ENCODE assay signal across 22 cellular contexts in genomic region chr21:46171996-46172862, GRCh38. TPM values are rescaled to one million over a fixed set of nuclear protein-coding genes. Genes with fewer than 3 reads are reported as not detected.
DNase-seq lines count a peak whose midpoint lies in the region; ATAC-seq, FAIRE-seq and TF ChIP-seq lines count a peak whose summit lies in the region.
"Had no signal": no experiment of that assay in that cellular context is flagged by ENCODE, and none has a peak within 500 bp of the region (broad histone marks: within the 10 kb centered on the region; RNA-seq: fewer than 3 reads in every experiment).

No MANE protein-coding gene starts in this region.

- in situ Hi-C loops in gastrocnemius medialis (cut with MboI; ENCODE audit: low sequenced_read_pairs in 4 of 4) = no loop called here

- H3K9me2 ChIP-seq in Karpas-422 (replicated peaks; ENCODE audit: insufficient read depth, low read length) = no peaks in the 10 kb centered on the region

- FAIRE-seq in kidney (lab: Jason Lieb, UNC) = no peak

- peaks cover 26 to 33% of the 10 kb centered on the region in 2 donors for H3K9me3 Mint-ChIP-seq in stimulated activated naive B cell treated with anti-CD40 and anti-IgM and Interleukin-4, amounts not matched to agents 10 μg/mL and 1 μg/mL and 100 μg/mL, for 72 hours
- H3K9me3 Mint-ChIP-seq in stimulated activated effector memory CD8-positive, alpha-beta T cell treated with anti-CD3 and anti-CD28 coated beads, Interleukin-12 subunit alpha, Interleukin-12 subunit beta, amount 100 ng/mL, for 72 hours = no peaks in the 10 kb centered on the region

- no peak for TF ChIP-seq POLR2A in gastrocnemius medialis (IDR thresholded peaks at IDR 0.05)

- DNase-seq in Karpas-422 (peak; percentile 85), caudate nucleus (lab: John Stamatoyannopoulos, UW) (peak in 5 of 61 donors; percentile 32 to 63 (median 42)), kidney (peak; percentile 39), gastrocnemius medialis (no peak), NCI-H1417 (lab: John Stamatoyannopoulos, UW) (no peak)
- DNase-seq in stimulated activated naive B cell treated with anti-CD40 and anti-IgM and Interleukin-4, amounts not matched to agents 10 μg/mL and 1 μg/mL and 100 μg/mL, for 72 hours = no peak
- no peak for DNase-seq in stimulated activated effector memory CD8-positive, alpha-beta T cell treated with anti-CD3 and anti-CD28 coated beads, Interleukin-12 subunit alpha, Interleukin-12 subunit beta, amount 100 ng/mL, for 72 hours (ENCODE audit: low spot score in 2 of 2)
- DNase-seq: activated CD4-positive, alpha-beta T cell treated with anti-CD3 and anti-CD28 coated beads, Interleukin-2, amount 10 ng/mL, durations not matched to agents 24 days and 14 days; activated naive CD4-positive, alpha-beta T cell treated with anti-CD3 and anti-CD28 coated beads for 36 hours; activated T-cell treated with anti-CD3 and anti-CD28 coated beads, Interleukin-2, amount 50 U/mL, for 4 hours; COR-L47; hypothalamus; KG1; midbrain; MV-4-11; NCI-H2029 treated with DMSO at 0.1 percent for 48 hours; NCI-H524; nephron progenitor cell; stimulated activated CD4-positive, alpha-beta T cell treated with anti-CD3 and anti-CD28 coated beads, Interleukin-12 subunit alpha, Interleukin-12 subunit beta, amount 100 ng/mL, for 4 hours; SW 1271 had no signal

- H3K27ac ChIP-seq in Karpas-422 (ENCODE audit: low read length) (no peak overlapping the region), caudate nucleus (ENCODE audit: low read depth, low read length) (peak overlapping the region; percentile 69), kidney (ENCODE audit: low read depth in 2 of 2, low read length in 2 of 2) (no peak overlapping the region), gastrocnemius medialis (no peak overlapping the region)
- H3K27ac ChIP-seq: GM23248, tibial nerve had no signal

- peak overlapping the region; percentile 21 for H3K4me2 ChIP-seq in Karpas-422 (ENCODE audit: low read depth, low read length, poor library complexity, severe bottlenecking)

- H3K79me2 ChIP-seq in Karpas-422 (ENCODE audit: low read length) = no peaks in the 10 kb centered on the region

- intact Hi-C loops in kidney (cut with DNase I) (no loop called here), gastrocnemius medialis (cut with DNase I; ENCODE audit: low total_unique reads) (no loop called here)

- H4K20me1 ChIP-seq in Karpas-422 (ENCODE audit: insufficient read depth, low read depth, low read length) = 0 out of 2 replicates have a peak, but pooled peaks cover 4% of the 10 kb centered on the region

- H2AFZ ChIP-seq in Karpas-422 (ENCODE audit: low read length) = no peak overlapping the region
- H2AFZ ChIP-seq: GM23248 had no signal

- H3K27ac Mint-ChIP-seq in stimulated activated naive B cell treated with anti-CD40 and anti-IgM and Interleukin-4, amounts not matched to agents 10 μg/mL and 1 μg/mL and 100 μg/mL, for 72 hours = peak overlapping the region; percentile 31
- H3K27ac Mint-ChIP-seq in stimulated activated effector memory CD8-positive, alpha-beta T cell treated with anti-CD3 and anti-CD28 coated beads, Interleukin-12 subunit alpha, Interleukin-12 subunit beta, amount 100 ng/mL, for 72 hours = no peak overlapping the region
- H3K27ac Mint-ChIP-seq: activated CD4-positive, alpha-beta T cell treated with anti-CD3 and anti-CD28 coated beads, Interleukin-2, amount 10 ng/mL, durations not matched to agents 24 days and 14 days; activated naive CD4-positive, alpha-beta T cell treated with anti-CD3 and anti-CD28 coated beads for 36 hours; nephron progenitor cell had no signal

- ATAC-seq in stimulated activated naive B cell treated with anti-CD40 and anti-IgM and Interleukin-4, amounts not matched to agents 10 μg/mL and 1 μg/mL and 100 μg/mL, for 72 hours (replicated peaks) = peak in 1 of 2 donors; percentile 46
- no peak for ATAC-seq in gastrocnemius medialis
- ATAC-seq in stimulated activated effector memory CD8-positive, alpha-beta T cell treated with anti-CD3 and anti-CD28 coated beads, Interleukin-12 subunit alpha, Interleukin-12 subunit beta, amount 100 ng/mL, for 72 hours = no peak
- ATAC-seq: activated T-cell treated with anti-CD3 and anti-CD28 coated beads, Interleukin-2, amount 50 U/mL, for 4 hours had no signal

- H3K4me1 Mint-ChIP-seq in stimulated activated naive B cell treated with anti-CD40 and anti-IgM and Interleukin-4, amounts not matched to agents 10 μg/mL and 1 μg/mL and 100 μg/mL, for 72 hours = peaks cover 4 to 8% of the 10 kb centered on the region in 2 donors
- H3K4me1 Mint-ChIP-seq in stimulated activated effector memory CD8-positive, alpha-beta T cell treated with anti-CD3 and anti-CD28 coated beads, Interleukin-12 subunit alpha, Interleukin-12 subunit beta, amount 100 ng/mL, for 72 hours = peaks cover 6% of the 10 kb centered on the region

- H3K36me3 Mint-ChIP-seq in stimulated activated naive B cell treated with anti-CD40 and anti-IgM and Interleukin-4, amounts not matched to agents 10 μg/mL and 1 μg/mL and 100 μg/mL, for 72 hours = peaks cover 6 to 29% of the 10 kb centered on the region in 2 donors
- no peaks in the 10 kb centered on the region for H3K36me3 Mint-ChIP-seq in stimulated activated effector memory CD8-positive, alpha-beta T cell treated with anti-CD3 and anti-CD28 coated beads, Interleukin-12 subunit alpha, Interleukin-12 subunit beta, amount 100 ng/mL, for 72 hours

- H3K4me3 Mint-ChIP-seq in stimulated activated naive B cell treated with anti-CD40 and anti-IgM and Interleukin-4, amounts not matched to agents 10 μg/mL and 1 μg/mL and 100 μg/mL, for 72 hours = no peak overlapping the region
- no peak overlapping the region for H3K4me3 Mint-ChIP-seq in stimulated activated effector memory CD8-positive, alpha-beta T cell treated with anti-CD3 and anti-CD28 coated beads, Interleukin-12 subunit alpha, Interleukin-12 subunit beta, amount 100 ng/mL, for 72 hours
- H3K4me3 Mint-ChIP-seq: activated CD4-positive, alpha-beta T cell treated with anti-CD3 and anti-CD28 coated beads, Interleukin-2, amount 10 ng/mL, durations not matched to agents 24 days and 14 days; activated naive CD4-positive, alpha-beta T cell treated with anti-CD3 and anti-CD28 coated beads for 36 hours; activated T-cell treated with anti-CD3 and anti-CD28 coated beads, Interleukin-2, amount 50 U/mL, for 4 hours; nephron progenitor cell had no signal

- TF ChIP-seq CTCF in kidney (IDR thresholded peaks at IDR 0.05; ENCODE audit: borderline replicate concordance, extremely low read depth, insufficient read depth) (no peak), gastrocnemius medialis (IDR thresholded peaks at IDR 0.05 in 4 of 5, conservative IDR thresholded peaks at IDR 0.05 in 1 of 5) (no peak)

- H3K27me3 Mint-ChIP-seq in stimulated activated naive B cell treated with anti-CD40 and anti-IgM and Interleukin-4, amounts not matched to agents 10 μg/mL and 1 μg/mL and 100 μg/mL, for 72 hours = peaks cover 4 to 6% of the 10 kb centered on the region in 2 donors

- H3K9ac ChIP-seq in Karpas-422 (ENCODE audit: low read length) (peak overlapping the region; percentile 23; the same call in 1 of the 2 replicates), kidney (ENCODE audit: low read length in 2 of 2) (no peak overlapping the region)
- H3K9ac ChIP-seq: GM23248 had no signal

- no peaks in the 10 kb centered on the region for H3K36me3 ChIP-seq in Karpas-422 (ENCODE audit: insufficient read depth, low read length)
- no peaks in the 10 kb centered on the region for H3K36me3 ChIP-seq in kidney (ENCODE audit: control insufficient read depth in 1 of 2, insufficient read depth in 2 of 2, low read length in 2 of 2)
- no peaks in the 10 kb centered on the region for H3K36me3 ChIP-seq in gastrocnemius medialis

- H3K4me3 ChIP-seq in Karpas-422 (ENCODE audit: low read length) (no peak overlapping the region; the same call in 1 of the 2 replicates), kidney (ENCODE audit: low read length in 2 of 2) (no peak overlapping the region), gastrocnemius medialis (no peak overlapping the region)
- H3K4me3 ChIP-seq: GM23248, tibial nerve had no signal

- H3K4me1 ChIP-seq in Karpas-422 (ENCODE audit: low read length) = peaks cover 17% of the 10 kb centered on the region
- no peaks in the 10 kb centered on the region for H3K4me1 ChIP-seq in kidney (ENCODE audit: control insufficient read depth in 1 of 2, insufficient read depth in 1 of 2, low read depth in 1 of 2, low read length in 2 of 2)
- H3K4me1 ChIP-seq in gastrocnemius medialis = no peaks in the 10 kb centered on the region
- H3K4me1 ChIP-seq: tibial nerve had no signal

- H3K9me3 ChIP-seq in Karpas-422 (ENCODE audit: low read length) (no peaks in the 10 kb centered on the region), kidney (ENCODE audit: control insufficient read depth in 1 of 2, low read length in 2 of 2) (no peaks in the 10 kb centered on the region), gastrocnemius medialis (no peaks in the 10 kb centered on the region)

- H3K27me3 ChIP-seq in Karpas-422 (ENCODE audit: low read length) (no peaks in the 10 kb centered on the region), gastrocnemius medialis (no peaks in the 10 kb centered on the region)
- H3K27me3 ChIP-seq: tibial nerve had no signal

RNA-seq across cellular contexts. Expression of gene SPATC1L, which starts 12.0 kb away (rescaled TPM):
- 16.7 and 21.5 TPM in 2 replicates for total RNA-seq in Karpas-422 (2014; rRNA removed; shearing (Covaris generic); ENCODE audit: low replicate concordance)
- total RNA-seq in kidney = 8.7 TPM
- polyA plus RNA-seq in kidney (ENCODE audit: insufficient read depth, low read depth, low replicate concordance) = 3.7 TPM
- total RNA-seq in gastrocnemius medialis = 10 to 100 TPM in 1 of 4 donors, 1 to 10 TPM in 3; 1.5 to 11.9 (median 3.0) TPM

RNA-seq across cellular contexts. Expression of gene FTCD, which starts 16.9 kb away (rescaled TPM):
- total RNA-seq in Karpas-422 (2014; rRNA removed; shearing (Covaris generic); ENCODE audit: low replicate concordance) = 0.14 TPM in 1 of 2 replicates, not detected in the other
- total RNA-seq in kidney = 51.6 TPM
- polyA plus RNA-seq in kidney (ENCODE audit: insufficient read depth, low read depth, low replicate concordance) = 273 TPM
- total RNA-seq in gastrocnemius medialis = under 1 TPM in 2 of 4 donors, not detected in 2; 0.33 to 0.95 TPM
- total RNA-seq: activated naive CD4-positive, alpha-beta T cell treated with anti-CD3 and anti-CD28 coated beads for 36 hours; GM23248 had no signal
- polyA plus RNA-seq: GM23248 had no signal

RNA-seq across cellular contexts. Expression of gene LSS, which starts 56.3 kb away (rescaled TPM):
- total RNA-seq in Karpas-422 (2014; rRNA removed; shearing (Covaris generic); ENCODE audit: low replicate concordance) = 40.3 and 62.0 TPM in 2 replicates
- total RNA-seq in kidney = 24.6 TPM
- polyA plus RNA-seq in kidney (ENCODE audit: insufficient read depth, low read depth, low replicate concordance) = 15.8 TPM
- total RNA-seq in gastrocnemius medialis = 10 to 100 TPM; 26.4 to 47.2 (median 32.7) TPM

Comparison
In these comparisons a context has a peak if more than half of its experiments do, and no peak if none do; other contexts are left out.
1. DNase-seq: peak in Karpas-422 (single experiment) and kidney (single experiment); none in stimulated activated naive B cell treated with anti-CD40 and anti-IgM and Interleukin-4, amounts not matched to agents 10 μg/mL and 1 μg/mL and 100 μg/mL, for 72 hours (single experiment), gastrocnemius medialis (0 of 2), stimulated activated effector memory CD8-positive, alpha-beta T cell treated with anti-CD3 and anti-CD28 coated beads, Interleukin-12 subunit alpha, Interleukin-12 subunit beta, amount 100 ng/mL, for 72 hours (0 of 2) and NCI-H1417 (0 of 3).
2. RNA of gene FTCD, which starts 16.9 kb away (total RNA-seq): 51.6 TPM in kidney (single experiment); 0.33 to 0.95 TPM in gastrocnemius medialis and 0.14 TPM in Karpas-422; every median in the first group is over 10 times any median in the second.